In the genomic region with DNA sequence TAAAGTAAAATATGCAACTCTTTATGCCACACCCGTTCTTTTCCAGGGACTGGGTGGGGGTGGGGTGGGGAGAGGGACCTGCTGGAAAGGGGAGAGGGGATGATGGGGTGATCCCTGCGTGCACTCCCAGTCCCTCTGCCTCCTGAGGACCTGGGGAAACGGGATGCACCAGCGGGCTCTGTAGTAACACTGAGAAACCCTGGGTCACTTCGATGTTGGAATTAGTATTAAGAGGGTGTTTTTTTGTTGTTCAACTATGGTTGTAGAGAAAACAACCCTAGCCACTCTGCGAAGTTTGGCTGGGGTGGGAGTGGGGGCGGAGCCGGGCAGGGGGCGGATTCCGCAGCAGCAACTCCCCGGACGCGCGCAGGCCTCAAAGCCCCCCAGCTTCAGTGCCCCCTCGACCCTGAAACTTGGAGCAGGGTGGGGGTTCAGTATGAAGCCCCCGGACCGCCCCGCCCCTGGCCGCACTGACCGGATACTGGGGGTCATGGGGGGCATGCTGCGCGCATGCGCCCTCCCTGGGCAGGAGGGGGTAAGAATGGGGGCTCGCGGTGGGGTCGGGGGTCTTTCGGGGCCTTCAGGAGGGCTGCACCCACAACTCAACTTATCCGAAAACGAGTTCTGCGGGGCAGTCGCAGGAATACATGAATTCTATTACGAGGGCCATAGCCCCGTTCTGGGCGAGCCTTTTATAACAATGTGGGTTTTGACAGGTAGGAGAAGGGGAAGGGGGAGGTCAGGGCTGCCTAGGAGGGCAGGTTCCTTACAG, we compare ENCODE assay signal across 1 cellular context.
TF ChIP-seq lines count a peak whose summit lies in the region.

No MANE protein-coding gene starts in this region.

TF ChIP-seq in GM23338, 12 proteins besides CTCF, POLR2A, EP300 and RAD21 (continued from another document):
- no peak for TF ChIP-seq ZNF462 (CRISPR knock-in tag; IDR thresholded peaks at IDR 0.05)
